Comparison of ENCODE assay signal across 27 cellular contexts in the genomic region with DNA sequence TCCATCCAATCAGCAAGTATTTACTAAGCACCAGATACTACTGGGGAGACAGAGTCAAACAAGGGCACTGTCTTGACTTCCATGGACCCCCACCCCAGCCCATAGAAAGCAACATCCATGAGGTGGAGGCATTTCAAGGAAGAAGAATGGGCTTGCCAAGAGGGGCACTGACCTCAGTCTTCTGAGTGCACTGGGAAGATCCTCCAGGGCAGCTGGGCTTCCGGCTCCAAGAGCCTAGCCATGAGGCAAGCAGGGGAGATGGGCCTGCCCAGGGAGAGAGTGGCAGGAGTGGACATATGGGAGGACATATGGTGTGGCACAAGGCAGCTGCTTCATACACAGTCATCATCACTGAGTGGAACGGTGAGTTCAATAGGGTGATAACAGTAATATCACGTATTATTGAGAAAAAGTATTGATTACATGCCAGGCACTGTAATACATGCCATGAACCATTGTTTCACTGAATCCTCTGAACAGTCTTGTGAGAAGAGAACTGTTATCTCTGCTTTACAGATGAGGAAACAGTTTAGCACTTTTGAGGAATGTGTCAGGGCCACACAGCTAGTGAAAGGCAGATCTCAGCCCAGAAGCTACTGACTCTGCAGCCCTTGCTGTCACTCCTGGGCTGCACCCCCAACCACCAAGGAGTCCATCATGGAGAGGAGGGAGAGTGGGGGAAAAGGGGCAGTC.
"Had no signal": no experiment of that assay in that cellular context is flagged by ENCODE, and none has a peak within 500 bp of the region (broad histone marks: within the 10 kb centered on the region; RNA-seq: fewer than 3 reads in every experiment).

No MANE protein-coding gene starts in this region.

- H3K9me3 ChIP-seq: adrenal gland, body of pancreas, esophagus muscularis mucosa, left ventricle myocardium inferior, right atrium auricular region, thyroid gland, upper lobe of left lung had no signal

- H3K4me3 ChIP-seq: adrenal gland, body of pancreas, esophagus muscularis mucosa, left ventricle myocardium inferior, right atrium auricular region, smooth muscle cell, thyroid gland, upper lobe of left lung had no signal

- H3K27ac ChIP-seq: adrenal gland, body of pancreas, esophagus muscularis mucosa, foreskin keratinocyte, left ventricle myocardium inferior, parathyroid adenoma, right atrium auricular region, thyroid gland, upper lobe of left lung had no signal

- DNase-seq: activated CD4-positive, alpha-beta T cell treated with anti-CD3 and anti-CD28 coated beads, Interleukin-2, amount 50 U/mL, for 1 hour; activated CD8-positive, alpha-beta T cell treated with anti-CD3 and anti-CD28 coated beads for 36 hours; activated naive CD4-positive, alpha-beta T cell treated with anti-CD3 and anti-CD28 coated beads for 36 hours; activated naive CD8-positive, alpha-beta T cell treated with anti-CD3 and anti-CD28 coated beads for 36 hours; activated T-cell treated with anti-CD3 and anti-CD28 coated beads, Interleukin-2, amount 50 U/mL, for 48 hours; adrenal gland; aorta; body of pancreas; foreskin keratinocyte; left ventricle myocardium inferior; midbrain; naive thymus-derived CD4-positive, alpha-beta T cell; nucleus accumbens; stimulated activated CD4-positive, alpha-beta T cell treated with anti-CD3 and anti-CD28 coated beads, Interleukin-1b, Interleukin-23, amount 100 ng/mL, for 48 hours; stimulated activated CD4-positive, alpha-beta T cell treated with anti-CD3 and anti-CD28 coated beads, Interleukin-4, amount 100 ng/mL, for 4 hours; stimulated activated CD8-positive, alpha-beta memory T cell treated with anti-CD3 and anti-CD28 coated beads, Interleukin-4, amount 100 ng/mL, for 48 hours; stimulated activated naive CD8-positive, alpha-beta T cell treated with anti-CD3 and anti-CD28 coated beads, Interleukin-15, amount 100 ng/mL, for 72 hours; substantia nigra; T-helper 2 cell; thyroid gland; upper lobe of left lung had no signal

- H3K4me1 ChIP-seq: foreskin keratinocyte, parathyroid adenoma had no signal

- H3K27me3 Mint-ChIP-seq: stimulated activated naive CD8-positive, alpha-beta T cell treated with anti-CD3 and anti-CD28 coated beads, Interleukin-15, amount 100 ng/mL, for 72 hours had no signal

- H3K4me2 ChIP-seq: smooth muscle cell had no signal

- H2AFZ ChIP-seq: parathyroid adenoma had no signal

- H3K79me2 ChIP-seq: parathyroid adenoma had no signal

- H3K4me3 Mint-ChIP-seq: activated CD8-positive, alpha-beta T cell treated with anti-CD3 and anti-CD28 coated beads for 36 hours; activated naive CD4-positive, alpha-beta T cell treated with anti-CD3 and anti-CD28 coated beads for 36 hours; activated naive CD8-positive, alpha-beta T cell treated with anti-CD3 and anti-CD28 coated beads for 36 hours; naive thymus-derived CD4-positive, alpha-beta T cell; stimulated activated memory B cell treated with anti-CD40 and anti-IgM and Interleukin-4, amounts not matched to agents 10 μg/mL and 1 μg/mL and 100 μg/mL, for 72 hours; stimulated activated naive CD8-positive, alpha-beta T cell treated with anti-CD3 and anti-CD28 coated beads, Interleukin-15, amount 100 ng/mL, for 72 hours; WTC11 had no signal

- H3K9me3 Mint-ChIP-seq: activated CD8-positive, alpha-beta T cell treated with anti-CD3 and anti-CD28 coated beads for 36 hours; activated naive CD4-positive, alpha-beta T cell treated with anti-CD3 and anti-CD28 coated beads for 36 hours; activated naive CD8-positive, alpha-beta T cell treated with anti-CD3 and anti-CD28 coated beads for 36 hours; stimulated activated memory B cell treated with anti-CD40 and anti-IgM and Interleukin-4, amounts not matched to agents 10 μg/mL and 1 μg/mL and 100 μg/mL, for 72 hours; stimulated activated naive CD8-positive, alpha-beta T cell treated with anti-CD3 and anti-CD28 coated beads, Interleukin-15, amount 100 ng/mL, for 72 hours had no signal

- H3K36me3 Mint-ChIP-seq: activated naive CD8-positive, alpha-beta T cell treated with anti-CD3 and anti-CD28 coated beads for 36 hours; naive thymus-derived CD4-positive, alpha-beta T cell; stimulated activated memory B cell treated with anti-CD40 and anti-IgM and Interleukin-4, amounts not matched to agents 10 μg/mL and 1 μg/mL and 100 μg/mL, for 72 hours; WTC11 had no signal

- H3K4me1 Mint-ChIP-seq: stimulated activated memory B cell treated with anti-CD40 and anti-IgM and Interleukin-4, amounts not matched to agents 10 μg/mL and 1 μg/mL and 100 μg/mL, for 72 hours had no signal

- H3K27ac Mint-ChIP-seq: activated CD8-positive, alpha-beta T cell treated with anti-CD3 and anti-CD28 coated beads for 36 hours; activated naive CD4-positive, alpha-beta T cell treated with anti-CD3 and anti-CD28 coated beads for 36 hours; activated naive CD8-positive, alpha-beta T cell treated with anti-CD3 and anti-CD28 coated beads for 36 hours; stimulated activated memory B cell treated with anti-CD40 and anti-IgM and Interleukin-4, amounts not matched to agents 10 μg/mL and 1 μg/mL and 100 μg/mL, for 72 hours; stimulated activated naive CD8-positive, alpha-beta T cell treated with anti-CD3 and anti-CD28 coated beads, Interleukin-15, amount 100 ng/mL, for 72 hours; WTC11 had no signal

- H3K36me3 ChIP-seq: adrenal gland, esophagus muscularis mucosa, left ventricle myocardium inferior, right atrium auricular region, thyroid gland, upper lobe of left lung had no signal
